Comparison of ENCODE assay signal across 8 cellular contexts in genomic region chrY:14524246-14525180, GRCh38. TPM values are rescaled to one million over a fixed set of nuclear protein-coding genes. Genes with fewer than 3 reads are reported as not detected.
DNase-seq lines count a peak whose midpoint lies in the region; ATAC-seq and TF ChIP-seq lines count a peak whose summit lies in the region.

Gene NLGN4Y (plus strand): TSS chrY:14524529. CDS start chrY:14622120, 97,591 bp downstream.

- ATAC-seq in gastrocnemius medialis = no peak
- no peak for ATAC-seq in GM21717 (IDR thresholded peaks at IDR 0.05; ENCODE audit: unreplicated experiment)

- peak within 1 kb of the TSS; percentile 91 for H3K27ac Mint-ChIP-seq in HFFc6
- peak within 1 kb of the TSS; percentile 11 for H3K27ac Mint-ChIP-seq in activated CD4-positive, alpha-beta T cell treated with anti-CD3 and anti-CD28 coated beads, Interleukin-2, amount 10 ng/mL, durations not matched to agents 24 days and 14 days

- no peaks in the 10 kb centered on the region for H3K4me1 ChIP-seq in gastrocnemius medialis

- TF ChIP-seq CTCF in BJ (IDR thresholded peaks at IDR 0.05; ENCODE audit: insufficient read depth, low read depth, low read length) = peak; percentile 8; the same call in 1 of the 2 replicates
- no peak; the same call in 1 of the 2 replicates for TF ChIP-seq CTCF in HFFc6 (IDR thresholded peaks at IDR 0.05)
- no peak for TF ChIP-seq CTCF in gastrocnemius medialis (IDR thresholded peaks at IDR 0.05 in 4 of 5, conservative IDR thresholded peaks at IDR 0.05 in 1 of 5)
- TF ChIP-seq CTCF in brain microvascular endothelial cell (IDR thresholded peaks at IDR 0.05; ENCODE audit: low read depth, low read length, missing control alignments) = no peak

- intact Hi-C loops in activated CD4-positive, alpha-beta T cell treated with anti-CD3 and anti-CD28 coated beads, Interleukin-2, amount 10 ng/mL, durations not matched to agents 24 days and 14 days (cut with micrococcal nuclease) = no loop called here
- intact Hi-C loops in gastrocnemius medialis (cut with DNase I; ENCODE audit: low total_unique reads) = no loop called here

- POLR2A ChIA-PET in BJ (lab: Charles Lee) (no interaction called here), HEK293T (lab: Yijun Ruan, JAX) (no interaction called here)

- peaks cover 3% of the 10 kb centered on the region; the same call in 1 of the 2 replicates for H3K27me3 Mint-ChIP-seq in HFFc6 (ENCODE audit: insufficient read depth)
- H3K27me3 Mint-ChIP-seq in activated CD4-positive, alpha-beta T cell treated with anti-CD3 and anti-CD28 coated beads, Interleukin-2, amount 10 ng/mL, durations not matched to agents 24 days and 14 days = peaks cover 28% of the 10 kb centered on the region

- H3K27me3 ChIP-seq in BJ (ENCODE audit: control insufficient read depth, insufficient read depth, low read length) = no peaks in the 10 kb centered on the region
- H3K27me3 ChIP-seq in gastrocnemius medialis = no peaks in the 10 kb centered on the region
- no peaks in the 10 kb centered on the region for H3K27me3 ChIP-seq in brain microvascular endothelial cell (replicated peaks)

- H3K4me3 Mint-ChIP-seq in HFFc6 = peak within 1 kb of the TSS; percentile 94
- H3K4me3 Mint-ChIP-seq in activated CD4-positive, alpha-beta T cell treated with anti-CD3 and anti-CD28 coated beads, Interleukin-2, amount 10 ng/mL, durations not matched to agents 24 days and 14 days = peak within 1 kb of the TSS; percentile 74

- peak within 1 kb of the TSS in 2 of 4 donors; percentile 22 to 23 for H3K27ac ChIP-seq in gastrocnemius medialis
- no peak within 1 kb of the TSS for H3K27ac ChIP-seq in brain microvascular endothelial cell

- DNase-seq in BJ (ENCODE audit: low read depth) (no peak), HFFc6 (no peak), iPS DF 19.7 (ENCODE audit: low read depth, low spot score) (peak; percentile 25), gastrocnemius medialis (no peak), brain microvascular endothelial cell (no peak), HEK293T (ENCODE audit: extremely low spot score) (no peak)
- peak; percentile 53 for DNase-seq in activated CD4-positive, alpha-beta T cell treated with anti-CD3 and anti-CD28 coated beads, Interleukin-2, amount 10 ng/mL, durations not matched to agents 24 days and 14 days

- H3K36me3 ChIP-seq in BJ (ENCODE audit: control insufficient read depth, insufficient read depth, low read length) (no peaks in the 10 kb centered on the region), gastrocnemius medialis (no peaks in the 10 kb centered on the region), brain microvascular endothelial cell (replicated peaks) (no peaks in the 10 kb centered on the region)

- H3K9me3 ChIP-seq in gastrocnemius medialis = no peaks in the 10 kb centered on the region

- H3K36me3 Mint-ChIP-seq in HFFc6 (ENCODE audit: low read depth) = no peaks in the 10 kb centered on the region
- no peaks in the 10 kb centered on the region for H3K36me3 Mint-ChIP-seq in activated CD4-positive, alpha-beta T cell treated with anti-CD3 and anti-CD28 coated beads, Interleukin-2, amount 10 ng/mL, durations not matched to agents 24 days and 14 days (ENCODE audit: low read depth)

- in situ Hi-C loops in gastrocnemius medialis (cut with MboI; ENCODE audit: low sequenced_read_pairs in 4 of 4) (loop anchor here in 1 of 4 donors (25.0 kb wide), 1 partner anchor 88 kb away; no protein-coding TSS in a partner anchor), brain microvascular endothelial cell (cut with HindIII; ENCODE audit: low pct_ligation_motif_present, low sequenced_read_pairs) (no loop called here)

- no peaks in the 10 kb centered on the region for H3K9me3 Mint-ChIP-seq in HFFc6
- H3K9me3 Mint-ChIP-seq in activated CD4-positive, alpha-beta T cell treated with anti-CD3 and anti-CD28 coated beads, Interleukin-2, amount 10 ng/mL, durations not matched to agents 24 days and 14 days = no peaks in the 10 kb centered on the region

- no peak for TF ChIP-seq POLR2A in gastrocnemius medialis (IDR thresholded peaks at IDR 0.05)

- peaks cover 32% of the 10 kb centered on the region for H3K4me1 Mint-ChIP-seq in HFFc6 (ENCODE audit: low read depth)
- H3K4me1 Mint-ChIP-seq in activated CD4-positive, alpha-beta T cell treated with anti-CD3 and anti-CD28 coated beads, Interleukin-2, amount 10 ng/mL, durations not matched to agents 24 days and 14 days = peaks cover 2% of the 10 kb centered on the region

- H3K4me3 ChIP-seq in BJ (ENCODE audit: low read depth, low read length) = peak within 1 kb of the TSS; percentile 65
- H3K4me3 ChIP-seq in gastrocnemius medialis = peak within 1 kb of the TSS in 2 of 4 donors; percentile 34 to 39
- H3K4me3 ChIP-seq in brain microvascular endothelial cell (ENCODE audit: low read depth, low read length) = no peak within 1 kb of the TSS

- CTCF ChIA-PET in BJ (lab: Yijun Ruan, JAX) (interaction anchor here (0.6 kb wide), 2 partner anchors 902 to 986 kb away, joined by 3 read pairs; no protein-coding TSS in a partner anchor), HEK293T (lab: Yijun Ruan, JAX) (no interaction called here)

TF ChIP-seq in HEK293T, 16 proteins besides CTCF, POLR2A, EP300 and RAD21:
- no peak for TF ChIP-seq TARDBP (IDR thresholded peaks at IDR 0.05)
- no peak for TF ChIP-seq ARNT (IDR thresholded peaks at IDR 0.05)
- no peak for TF ChIP-seq FOXM1 (IDR thresholded peaks at IDR 0.05; ENCODE audit: borderline replicate concordance)
- TF ChIP-seq ELF4 (IDR thresholded peaks at IDR 0.05) = no peak
- no peak for TF ChIP-seq FOXA1 (IDR thresholded peaks at IDR 0.05)
- TF ChIP-seq NFRKB (IDR thresholded peaks at IDR 0.05) = no peak
- no peak for TF ChIP-seq ZNF384 (IDR thresholded peaks at IDR 0.05)
- TF ChIP-seq PKNOX1 (IDR thresholded peaks at IDR 0.05) = no peak
- no peak for TF ChIP-seq LEF1 (IDR thresholded peaks at IDR 0.05; ENCODE audit: borderline replicate concordance)
- TF ChIP-seq BHLHE40 (IDR thresholded peaks at IDR 0.05; ENCODE audit: borderline replicate concordance) = no peak
- no peak for TF ChIP-seq FOXK2 (IDR thresholded peaks at IDR 0.05)
- TF ChIP-seq L3MBTL2 (conservative IDR thresholded peaks at IDR 0.05) = no peak
- no peak for TF ChIP-seq CTBP1 (IDR thresholded peaks at IDR 0.05; ENCODE audit: borderline replicate concordance)
- no peak for TF ChIP-seq SUZ12 (IDR thresholded peaks at IDR 0.05)
- TF ChIP-seq HDGF (IDR thresholded peaks at IDR 0.05; ENCODE audit: borderline replicate concordance) = no peak
- TF ChIP-seq SP1 (IDR thresholded peaks at IDR 0.05) = no peak

RNA-seq across cellular contexts. Expression of gene NLGN4Y, which starts in this region (rescaled TPM):
- 16.0 and 21.6 TPM in 2 replicates for polyA plus RNA-seq in BJ (2011; rRNA removed)
- polyA minus RNA-seq in BJ (2011; rRNA and poly(A)+ RNA removed) = 37.7 and 50.8 TPM in 2 replicates
- 10 to 100 TPM; 12.5 to 19.2 (median 16.5) TPM for total RNA-seq in HFFc6 (2021; fragmentation: NEBNext Ultra II Directional; extraction: Animal tissue kit (Norgen Biotek cat#: 25700))
- 0.50 and 1.6 TPM in 2 replicates for total RNA-seq in activated CD4-positive, alpha-beta T cell treated with anti-CD3 and anti-CD28 coated beads, Interleukin-2, amount 10 ng/mL, durations not matched to agents 24 days and 14 days
- total RNA-seq in gastrocnemius medialis = 10 to 100 TPM in 1 of 4 donors, 1 to 10 TPM in 1, not detected in 2; 9.6 to 24.3 TPM

Comparison
In these comparisons a context has a peak if more than half of its experiments do, and no peak if none do; other contexts are left out.
1. DNase-seq: peak in activated CD4-positive, alpha-beta T cell treated with anti-CD3 and anti-CD28 coated beads, Interleukin-2, amount 10 ng/mL, durations not matched to agents 24 days and 14 days (single experiment) and iPS DF 19.7 (single experiment); none in BJ (single experiment), HFFc6 (single experiment), gastrocnemius medialis (0 of 2), brain microvascular endothelial cell (single experiment) and HEK293T (single experiment).